In the genomic region with DNA sequence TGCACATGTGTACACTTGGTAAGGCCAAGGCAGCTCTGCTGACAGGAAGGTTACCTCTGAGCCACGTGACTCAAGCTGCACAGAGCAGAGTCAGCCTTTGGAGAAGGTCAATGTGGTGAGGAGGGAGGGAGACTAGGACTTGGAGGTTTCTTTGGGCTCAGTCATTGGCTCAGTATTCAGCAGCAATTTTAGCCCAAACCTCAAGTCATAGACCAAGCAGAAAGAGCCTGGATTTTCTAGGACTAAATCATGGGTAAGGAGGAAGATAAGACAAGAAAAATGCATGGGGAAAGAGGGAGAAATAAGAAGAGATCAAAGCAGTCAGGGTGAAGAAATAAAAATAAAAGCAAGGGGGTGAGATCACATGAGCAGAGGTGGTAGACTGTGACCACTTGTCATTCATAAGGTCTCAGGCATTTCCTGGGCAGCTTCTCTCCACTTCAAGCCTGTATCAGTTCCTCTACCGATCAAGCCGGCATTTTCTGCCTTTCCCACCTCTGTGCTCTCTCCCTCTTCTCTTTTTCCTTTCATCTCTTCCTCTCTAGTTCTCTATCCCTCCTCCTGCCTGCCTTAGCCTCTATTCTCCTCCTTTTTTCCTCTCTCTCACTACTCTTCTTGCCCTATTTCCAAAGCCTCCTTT, we compare ENCODE assay signal across 9 cellular contexts.
DNase-seq lines count a peak whose midpoint lies in the region; ATAC-seq and TF ChIP-seq lines count a peak whose summit lies in the region.
"Had no signal": no experiment of that assay in that cellular context is flagged by ENCODE, and none has a peak within 500 bp of the region (broad histone marks: within the 10 kb centered on the region; RNA-seq: fewer than 3 reads in every experiment).

No MANE protein-coding gene starts in this region.

- H3K9me3 Mint-ChIP-seq in activated naive CD4-positive, alpha-beta T cell treated with anti-CD3 and anti-CD28 coated beads, Interleukin-2, amount 10 ng/mL, durations not matched to agents 7 days and 5 days: peaks cover 2% of the 10 kb centered on the region

- peaks cover 5% of the 10 kb centered on the region for H3K36me3 Mint-ChIP-seq in activated naive CD4-positive, alpha-beta T cell treated with anti-CD3 and anti-CD28 coated beads, Interleukin-2, amount 10 ng/mL, durations not matched to agents 7 days and 5 days

- H3K79me2 ChIP-seq in OCI-LY3 (ENCODE audit: low read length): no peaks in the 10 kb centered on the region

- H3K4me1 ChIP-seq in OCI-LY3 (ENCODE audit: low read length): peaks cover 38% of the 10 kb centered on the region

- H3K27me3 Mint-ChIP-seq in activated naive CD4-positive, alpha-beta T cell treated with anti-CD3 and anti-CD28 coated beads, Interleukin-2, amount 10 ng/mL, durations not matched to agents 7 days and 5 days: no peaks in the 10 kb centered on the region

- peak overlapping the region; percentile 69 for H3K4me2 ChIP-seq in OCI-LY3 (ENCODE audit: low read length)

- CTCF ChIA-PET in activated naive CD4-positive, alpha-beta T cell treated with anti-CD3 and anti-CD28 coated beads, Interleukin-2, amount 10 ng/mL, durations not matched to agents 7 days and 5 days (lab: Charles Lee): no interaction called here
- CTCF ChIA-PET in HEK293T (lab: Yijun Ruan, JAX): no interaction called here

- peaks cover 18% of the 10 kb centered on the region for H3K4me1 Mint-ChIP-seq in activated naive CD4-positive, alpha-beta T cell treated with anti-CD3 and anti-CD28 coated beads, Interleukin-2, amount 10 ng/mL, durations not matched to agents 7 days and 5 days

- peak; percentile 76 for ATAC-seq in HG02852 (IDR thresholded peaks at IDR 0.05; ENCODE audit: unreplicated experiment)

- POLR2A ChIA-PET in HEK293T (lab: Yijun Ruan, JAX): no interaction called here

- peak overlapping the region; percentile 54 for H3K4me3 ChIP-seq in OCI-LY3 (ENCODE audit: low read length)

- no peaks in the 10 kb centered on the region for H3K27me3 ChIP-seq in OCI-LY3 (ENCODE audit: low read depth, low read length)

- peak overlapping the region; percentile 68 for H3K9ac ChIP-seq in OCI-LY3 (ENCODE audit: low read length)

- H3K4me3 Mint-ChIP-seq in activated naive CD4-positive, alpha-beta T cell treated with anti-CD3 and anti-CD28 coated beads, Interleukin-2, amount 10 ng/mL, durations not matched to agents 7 days and 5 days: no peak overlapping the region

- DNase-seq in activated naive CD4-positive, alpha-beta T cell treated with anti-CD3 and anti-CD28 coated beads, Interleukin-2, amount 10 ng/mL, durations not matched to agents 7 days and 5 days: no peak
- DNase-seq in activated naive CD4-positive, alpha-beta T cell treated with Interleukin-2 at 50 U/mL for 16 hours: no peak
- DNase-seq in cerebellar nuclear complex (lab: John Stamatoyannopoulos, UW) (no peak), HEK293T (ENCODE audit: extremely low spot score) (no peak), islet precursor cell (no peak), amniotic stem cell (lab: John Stamatoyannopoulos, UW) (no peak)
- DNase-seq: C1 segment of cervical spinal cord had no signal

- no peaks in the 10 kb centered on the region for H3K9me3 ChIP-seq in OCI-LY3 (ENCODE audit: insufficient read depth, low read length)

- H3K36me3 ChIP-seq in OCI-LY3 (replicated peaks; ENCODE audit: low read depth, low read length): peaks cover 4% of the 10 kb centered on the region

- H4K20me1 ChIP-seq in OCI-LY3 (ENCODE audit: insufficient read depth, low read length): no peaks in the 10 kb centered on the region

- peak overlapping the region; percentile 85 for H3K27ac ChIP-seq in OCI-LY3 (ENCODE audit: low read length)

- H2AFZ ChIP-seq in OCI-LY3 (ENCODE audit: low read depth, low read length): no peak overlapping the region

- TF ChIP-seq CTCF in OCI-LY3 (IDR thresholded peaks at IDR 0.05; ENCODE audit: low read depth, low read length): no peak

- peak overlapping the region; percentile 42 for H3K27ac Mint-ChIP-seq in activated naive CD4-positive, alpha-beta T cell treated with anti-CD3 and anti-CD28 coated beads, Interleukin-2, amount 10 ng/mL, durations not matched to agents 7 days and 5 days

TF ChIP-seq in HEK293T, 16 proteins besides CTCF, POLR2A, EP300 and RAD21:
- TF ChIP-seq FOXK2 (IDR thresholded peaks at IDR 0.05) (no peak), SUZ12 (IDR thresholded peaks at IDR 0.05) (no peak), ARNT (IDR thresholded peaks at IDR 0.05) (no peak), L3MBTL2 (conservative IDR thresholded peaks at IDR 0.05) (no peak), HDGF (IDR thresholded peaks at IDR 0.05; ENCODE audit: borderline replicate concordance) (no peak), FOXM1 (IDR thresholded peaks at IDR 0.05; ENCODE audit: borderline replicate concordance) (no peak), LEF1 (IDR thresholded peaks at IDR 0.05; ENCODE audit: borderline replicate concordance) (no peak), TARDBP (IDR thresholded peaks at IDR 0.05) (no peak), NFRKB (IDR thresholded peaks at IDR 0.05) (no peak), ZNF384 (IDR thresholded peaks at IDR 0.05) (no peak), BHLHE40 (IDR thresholded peaks at IDR 0.05; ENCODE audit: borderline replicate concordance) (no peak), FOXA1 (IDR thresholded peaks at IDR 0.05) (no peak), CTBP1 (IDR thresholded peaks at IDR 0.05; ENCODE audit: borderline replicate concordance) (no peak), ELF4 (IDR thresholded peaks at IDR 0.05) (no peak)
- TF ChIP-seq, protein P1, sequence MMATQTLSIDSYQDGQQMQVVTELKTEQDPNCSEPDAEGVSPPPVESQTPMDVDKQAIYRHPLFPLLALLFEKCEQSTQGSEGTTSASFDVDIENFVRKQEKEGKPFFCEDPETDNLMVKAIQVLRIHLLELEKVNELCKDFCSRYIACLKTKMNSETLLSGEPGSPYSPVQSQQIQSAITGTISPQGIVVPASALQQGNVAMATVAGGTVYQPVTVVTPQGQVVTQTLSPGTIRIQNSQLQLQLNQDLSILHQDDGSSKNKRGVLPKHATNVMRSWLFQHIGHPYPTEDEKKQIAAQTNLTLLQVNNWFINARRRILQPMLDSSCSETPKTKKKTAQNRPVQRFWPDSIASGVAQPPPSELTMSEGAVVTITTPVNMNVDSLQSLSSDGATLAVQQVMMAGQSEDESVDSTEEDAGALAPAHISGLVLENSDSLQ (IDR thresholded peaks at IDR 0.05): no peak
